In the genomic region with DNA sequence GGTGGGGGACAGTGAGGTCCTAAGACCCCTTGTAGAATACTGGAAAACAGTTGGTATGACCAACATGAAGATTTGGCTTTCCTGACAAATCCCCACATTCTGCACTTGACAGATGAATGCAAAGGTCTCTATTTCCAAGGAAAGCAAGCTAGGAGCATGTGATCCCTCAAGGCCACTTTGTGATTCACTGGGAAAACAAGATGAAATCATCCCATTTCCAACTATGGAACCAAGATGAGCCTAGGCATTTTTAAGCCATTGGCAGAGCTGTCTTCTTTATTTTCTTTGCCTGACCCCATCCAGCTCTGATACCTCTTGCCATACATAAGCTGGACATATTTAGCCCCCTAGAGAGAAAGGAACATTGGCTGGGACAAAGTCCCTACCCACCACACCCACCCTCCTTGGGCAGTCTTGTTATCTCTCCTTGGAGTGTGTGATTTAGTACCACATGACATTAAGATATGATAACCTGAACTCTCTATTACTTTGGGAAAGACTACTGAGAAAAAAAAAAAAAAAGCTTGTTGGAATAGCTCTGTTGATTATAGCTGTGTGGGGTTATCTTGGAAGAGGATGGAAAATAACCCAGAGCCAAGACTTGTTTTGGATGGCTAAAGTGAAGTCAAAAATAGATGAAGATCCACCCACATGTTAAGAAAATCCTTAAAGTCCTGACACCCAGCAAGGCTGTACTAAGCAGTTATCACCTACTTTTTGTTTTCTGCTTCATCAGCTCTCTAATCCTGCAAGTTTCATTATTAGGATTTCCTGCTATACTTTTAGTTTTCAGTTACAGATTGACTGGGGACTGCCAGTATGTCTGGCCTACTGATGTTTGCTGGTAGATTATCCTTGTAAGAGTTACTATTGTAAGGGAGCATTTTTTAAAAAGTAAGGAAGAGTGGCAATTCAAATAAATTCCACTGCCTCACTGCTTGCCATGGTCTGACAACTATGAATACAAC, we compare ENCODE assay signal across 10 cellular contexts.
DNase-seq lines count a peak whose midpoint lies in the region; ATAC-seq and TF ChIP-seq lines count a peak whose summit lies in the region.
"Had no signal": no experiment of that assay in that cellular context is flagged by ENCODE, and none has a peak within 500 bp of the region (broad histone marks: within the 10 kb centered on the region; RNA-seq: fewer than 3 reads in every experiment).

No MANE protein-coding gene starts in this region.

- peak overlapping the region; percentile 27 for H3K4me3 Mint-ChIP-seq in stimulated activated effector memory CD8-positive, alpha-beta T cell treated with anti-CD3 and anti-CD28 coated beads, Interleukin-12 subunit alpha, Interleukin-12 subunit beta, amount 100 ng/mL, for 72 hours

- POLR2A ChIA-PET in SK-N-SH (lab: Yijun Ruan, JAX), result no interaction called here

- ATAC-seq in SK-N-SH treated with all-trans-retinoic acid at 6 μM for 48 hours, result no peak
- peak; percentile 67 for ATAC-seq in HG02798 (IDR thresholded peaks at IDR 0.05; ENCODE audit: poor library complexity, unreplicated experiment)
- peak; percentile 88 for ATAC-seq in stimulated activated effector memory CD8-positive, alpha-beta T cell treated with anti-CD3 and anti-CD28 coated beads, Interleukin-12 subunit alpha, Interleukin-12 subunit beta, amount 100 ng/mL, for 72 hours
- no peak for ATAC-seq in GM19328 (IDR thresholded peaks at IDR 0.05; ENCODE audit: unreplicated experiment)

- DNase-seq in SK-N-SH, result no peak
- DNase-seq in RPMI7951 (ENCODE audit: low read depth), result peak; percentile 39
- no peak for DNase-seq in stimulated activated effector memory CD8-positive, alpha-beta T cell treated with anti-CD3 and anti-CD28 coated beads, Interleukin-12 subunit alpha, Interleukin-12 subunit beta, amount 100 ng/mL, for 72 hours (ENCODE audit: low spot score in 2 of 2)
- DNase-seq in SHP77 (lab: John Stamatoyannopoulos, UW), result no peak
- no peak for DNase-seq in sigmoid colon
- DNase-seq: GM23248, NCI-H524 had no signal

- no peaks in the 10 kb centered on the region for H3K27me3 ChIP-seq in SK-N-SH (ENCODE audit: insufficient read depth)
- H3K27me3 ChIP-seq in sigmoid colon, result no peaks in the 10 kb centered on the region

- H3K4me3 ChIP-seq in SK-N-SH (ENCODE audit: low read depth in 2 of 2, low read length in 1 of 2) (no peak overlapping the region), sigmoid colon (no peak overlapping the region)
- H3K4me3 ChIP-seq: GM23248 had no signal

- TF ChIP-seq RAD21 in SK-N-SH (IDR thresholded peaks at IDR 0.05; ENCODE audit: low read length), result no peak

- H3K4me1 Mint-ChIP-seq in stimulated activated effector memory CD8-positive, alpha-beta T cell treated with anti-CD3 and anti-CD28 coated beads, Interleukin-12 subunit alpha, Interleukin-12 subunit beta, amount 100 ng/mL, for 72 hours, result peaks cover 20% of the 10 kb centered on the region

- TF ChIP-seq EP300 in SK-N-SH (IDR thresholded peaks at IDR 0.05; ENCODE audit: borderline replicate concordance in 1 of 2, low read depth in 1 of 2, low read length in 1 of 2), result no peak
- no peak for TF ChIP-seq EP300 in sigmoid colon (IDR thresholded peaks at IDR 0.05)

- H3K27ac Mint-ChIP-seq in stimulated activated effector memory CD8-positive, alpha-beta T cell treated with anti-CD3 and anti-CD28 coated beads, Interleukin-12 subunit alpha, Interleukin-12 subunit beta, amount 100 ng/mL, for 72 hours, result peak overlapping the region; percentile 72

- no peaks in the 10 kb centered on the region for H3K9me3 ChIP-seq in SK-N-SH
- no peaks in the 10 kb centered on the region for H3K9me3 ChIP-seq in sigmoid colon

- H3K27ac ChIP-seq in SK-N-SH (ENCODE audit: low read depth in 2 of 2, low read length in 1 of 2) (peak overlapping the region in 1 of 2 experiments; percentile 63; a peak in 2 of 4 replicates), sigmoid colon (no peak overlapping the region)
- H3K27ac ChIP-seq: GM23248 had no signal

- H3K4me2 ChIP-seq in SK-N-SH, result no peak overlapping the region

- TF ChIP-seq CTCF in SK-N-SH (IDR thresholded peaks at IDR 0.05), result no peak
- no peak for TF ChIP-seq CTCF in sigmoid colon (IDR thresholded peaks at IDR 0.05)

- CTCF ChIA-PET in SK-N-SH (lab: Yijun Ruan, JAX), result interaction anchor here (0.8 to 5.2 kb wide), 3 partner anchors 7 to 730 kb away, joined by 3 to 31 read pairs (median 3); no protein-coding TSS in a partner anchor

- H2AFZ ChIP-seq in SK-N-SH (ENCODE audit: low read depth), result 0 out of 2 replicates have a peak overlapping the region, but pooled peaks have one; percentile 15
- H2AFZ ChIP-seq: GM23248 had no signal

- H3K4me1 ChIP-seq in SK-N-SH (ENCODE audit: control insufficient read depth in 1 of 2, insufficient read depth in 2 of 2, low read depth in 1 of 2, low read length in 1 of 2), result peaks cover 0 to 8% of the 10 kb centered on the region in 2 experiments; a peak in 1 of 4 replicates
- peaks cover 0 to 21% (median 15%) of the 10 kb centered on the region in 4 donors for H3K4me1 ChIP-seq in sigmoid colon

- peaks cover 11% of the 10 kb centered on the region for H3F3A ChIP-seq in SK-N-SH (replicated peaks; ENCODE audit: insufficient read depth)

- no peaks in the 10 kb centered on the region for H4K20me1 ChIP-seq in SK-N-SH (ENCODE audit: insufficient read depth)

- H3K36me3 ChIP-seq in SK-N-SH (replicated peaks in 1 of 2; ENCODE audit: control insufficient read depth in 1 of 2, insufficient read depth in 2 of 2, low read length in 1 of 2) (no peaks in the 10 kb centered on the region), sigmoid colon (no peaks in the 10 kb centered on the region)

- intact Hi-C loops in sigmoid colon (cut with DNase I), result no loop called here

- H3K9ac ChIP-seq in SK-N-SH, result no peak overlapping the region
- H3K9ac ChIP-seq: GM23248 had no signal

- H3K9me2 ChIP-seq in SK-N-SH, result no peaks in the 10 kb centered on the region

- H3K36me3 Mint-ChIP-seq in stimulated activated effector memory CD8-positive, alpha-beta T cell treated with anti-CD3 and anti-CD28 coated beads, Interleukin-12 subunit alpha, Interleukin-12 subunit beta, amount 100 ng/mL, for 72 hours, result no peaks in the 10 kb centered on the region

- TF ChIP-seq POLR2A in sigmoid colon (IDR thresholded peaks at IDR 0.05), result no peak

- H3K79me2 ChIP-seq in SK-N-SH (ENCODE audit: insufficient read depth), result no peaks in the 10 kb centered on the region

- no peaks in the 10 kb centered on the region for H3K9me3 Mint-ChIP-seq in stimulated activated effector memory CD8-positive, alpha-beta T cell treated with anti-CD3 and anti-CD28 coated beads, Interleukin-12 subunit alpha, Interleukin-12 subunit beta, amount 100 ng/mL, for 72 hours

TF ChIP-seq in SK-N-SH, 30 proteins besides CTCF, POLR2A, EP300 and RAD21 (continues in another document):
- TF ChIP-seq ELF1 (IDR thresholded peaks at IDR 0.05) (no peak), JUND (IDR thresholded peaks at IDR 0.05) (no peak), NRF1 (IDR thresholded peaks at IDR 0.05; ENCODE audit: low read depth, low read length) (no peak), SMC3 (IDR thresholded peaks at IDR 0.05; ENCODE audit: low read depth, low read length) (no peak), TEAD4 (IDR thresholded peaks at IDR 0.05; ENCODE audit: borderline replicate concordance, insufficient read depth) (no peak)

TF ChIP-seq in SK-N-SH treated with all-trans-retinoic acid at 6 μM for 48 hours, 23 proteins besides CTCF, POLR2A, EP300 and RAD21 (continues in another document):
- TF ChIP-seq ESRRG (CRISPR knock-in tag; IDR thresholded peaks at IDR 0.05) (no peak), ZNF565 (CRISPR knock-in tag; conservative IDR thresholded peaks at IDR 0.05; ENCODE audit: low read depth) (no peak), OSR1 (CRISPR knock-in tag; IDR thresholded peaks at IDR 0.05) (no peak), ISL1 (CRISPR knock-in tag; IDR thresholded peaks at IDR 0.05) (no peak), BACH2 (CRISPR knock-in tag; IDR thresholded peaks at IDR 0.05; ENCODE audit: borderline replicate concordance) (no peak), GLIS3 (CRISPR knock-in tag; IDR thresholded peaks at IDR 0.05) (no peak), ZFP30 (CRISPR knock-in tag; IDR thresholded peaks at IDR 0.05) (no peak), PPARA (CRISPR knock-in tag; IDR thresholded peaks at IDR 0.05; ENCODE audit: borderline replicate concordance) (no peak), ZFP3 (CRISPR knock-in tag; IDR thresholded peaks at IDR 0.05) (no peak), RARB (CRISPR knock-in tag; IDR thresholded peaks at IDR 0.05) (no peak)
- TF ChIP-seq, protein P1, sequence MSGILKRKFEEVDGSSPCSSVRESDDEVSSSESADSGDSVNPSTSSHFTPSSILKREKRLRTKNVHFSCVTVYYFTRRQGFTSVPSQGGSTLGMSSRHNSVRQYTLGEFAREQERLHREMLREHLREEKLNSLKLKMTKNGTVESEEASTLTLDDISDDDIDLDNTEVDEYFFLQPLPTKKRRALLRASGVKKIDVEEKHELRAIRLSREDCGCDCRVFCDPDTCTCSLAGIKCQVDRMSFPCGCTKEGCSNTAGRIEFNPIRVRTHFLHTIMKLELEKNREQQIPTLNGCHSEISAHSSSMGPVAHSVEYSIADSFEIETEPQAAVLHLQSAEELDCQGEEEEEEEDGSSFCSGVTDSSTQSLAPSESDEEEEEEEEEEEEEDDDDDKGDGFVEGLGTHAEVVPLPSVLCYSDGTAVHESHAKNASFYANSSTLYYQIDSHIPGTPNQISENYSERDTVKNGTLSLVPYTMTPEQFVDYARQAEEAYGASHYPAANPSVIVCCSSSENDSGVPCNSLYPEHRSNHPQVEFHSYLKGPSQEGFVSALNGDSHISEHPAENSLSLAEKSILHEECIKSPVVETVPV (CRISPR knock-in tag; IDR thresholded peaks at IDR 0.05), result no peak
- TF ChIP-seq, protein P2, sequence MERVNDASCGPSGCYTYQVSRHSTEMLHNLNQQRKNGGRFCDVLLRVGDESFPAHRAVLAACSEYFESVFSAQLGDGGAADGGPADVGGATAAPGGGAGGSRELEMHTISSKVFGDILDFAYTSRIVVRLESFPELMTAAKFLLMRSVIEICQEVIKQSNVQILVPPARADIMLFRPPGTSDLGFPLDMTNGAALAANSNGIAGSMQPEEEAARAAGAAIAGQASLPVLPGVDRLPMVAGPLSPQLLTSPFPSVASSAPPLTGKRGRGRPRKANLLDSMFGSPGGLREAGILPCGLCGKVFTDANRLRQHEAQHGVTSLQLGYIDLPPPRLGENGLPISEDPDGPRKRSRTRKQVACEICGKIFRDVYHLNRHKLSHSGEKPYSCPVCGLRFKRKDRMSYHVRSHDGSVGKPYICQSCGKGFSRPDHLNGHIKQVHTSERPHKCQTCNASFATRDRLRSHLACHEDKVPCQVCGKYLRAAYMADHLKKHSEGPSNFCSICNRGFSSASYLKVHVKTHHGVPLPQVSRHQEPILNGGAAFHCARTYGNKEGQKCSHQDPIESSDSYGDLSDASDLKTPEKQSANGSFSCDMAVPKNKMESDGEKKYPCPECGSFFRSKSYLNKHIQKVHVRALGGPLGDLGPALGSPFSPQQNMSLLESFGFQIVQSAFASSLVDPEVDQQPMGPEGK (CRISPR knock-in tag; IDR thresholded peaks at IDR 0.05; ENCODE audit: borderline replicate concordance), result no peak

Comparison
In these comparisons a context has a peak if more than half of its experiments do, and no peak if none do; other contexts are left out.
1. ATAC-seq: peak in HG02798 (single experiment) and stimulated activated effector memory CD8-positive, alpha-beta T cell treated with anti-CD3 and anti-CD28 coated beads, Interleukin-12 subunit alpha, Interleukin-12 subunit beta, amount 100 ng/mL, for 72 hours (single experiment); none in SK-N-SH treated with all-trans-retinoic acid at 6 μM for 48 hours (single experiment) and GM19328 (single experiment).